In the genomic region with DNA sequence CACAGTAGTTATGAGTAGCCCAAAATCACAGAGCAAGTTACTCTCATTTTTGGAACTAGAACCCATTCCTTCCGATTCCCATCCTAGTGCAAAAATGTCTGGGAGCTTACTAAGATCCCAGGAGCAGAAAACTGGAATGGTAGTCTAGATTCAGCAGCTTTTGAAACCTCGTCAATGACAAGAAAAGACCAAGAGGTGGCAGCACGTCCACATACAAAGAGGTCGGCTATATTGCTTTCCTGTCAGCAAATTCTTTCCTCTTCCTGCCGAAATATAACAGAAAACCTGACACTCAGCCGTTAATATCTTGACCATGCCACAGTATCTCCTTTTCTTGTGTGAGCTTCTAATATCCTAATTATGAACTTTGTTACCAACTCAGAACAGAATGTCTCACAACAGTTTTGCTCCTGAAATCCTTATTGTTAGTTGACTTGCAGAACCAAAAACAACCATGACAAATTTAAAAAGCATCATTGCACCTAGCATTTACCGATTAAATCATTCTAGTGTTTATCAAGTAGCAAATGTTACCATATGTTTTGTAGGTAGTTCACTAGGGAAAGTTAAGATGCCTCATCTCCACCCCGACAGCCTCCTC, we compare ENCODE assay signal across 8 cellular contexts.
DNase-seq lines count a peak whose midpoint lies in the region; ATAC-seq, FAIRE-seq and TF ChIP-seq lines count a peak whose summit lies in the region.

No MANE protein-coding gene starts in this region.

- H3K9me3 ChIP-seq in OCI-LY3 (ENCODE audit: insufficient read depth, low read length) (no peaks in the 10 kb centered on the region), kidney (ENCODE audit: control insufficient read depth in 1 of 2, low read length in 2 of 2) (no peaks in the 10 kb centered on the region), suprapubic skin (no peaks in the 10 kb centered on the region)

- intact Hi-C loops in kidney (cut with DNase I): loop anchor here (5.0 kb wide), 1 partner anchor 411 kb away; no protein-coding TSS in a partner anchor

- H3K27ac ChIP-seq in OCI-LY3 (ENCODE audit: low read length): no peak overlapping the region
- H3K27ac ChIP-seq in kidney (ENCODE audit: low read depth in 2 of 2, low read length in 2 of 2): no peak overlapping the region
- H3K27ac ChIP-seq in suprapubic skin: no peak overlapping the region

- H3K36me3 ChIP-seq in OCI-LY3 (replicated peaks; ENCODE audit: low read depth, low read length): no peaks in the 10 kb centered on the region
- no peaks in the 10 kb centered on the region for H3K36me3 ChIP-seq in bronchial epithelial cell (ENCODE audit: control insufficient read depth, insufficient read depth, low read length)
- no peaks in the 10 kb centered on the region for H3K36me3 ChIP-seq in kidney (ENCODE audit: control insufficient read depth in 1 of 2, insufficient read depth in 2 of 2, low read length in 2 of 2)
- H3K36me3 ChIP-seq in suprapubic skin: no peaks in the 10 kb centered on the region

- H3K4me3 ChIP-seq in OCI-LY3 (ENCODE audit: low read length) (peak overlapping the region; percentile 33), bronchial epithelial cell (ENCODE audit: low read depth, low read length) (no peak overlapping the region), kidney (ENCODE audit: low read length in 2 of 2) (no peak overlapping the region), suprapubic skin (no peak overlapping the region)

- TF ChIP-seq EP300 in suprapubic skin (IDR thresholded peaks at IDR 0.05): no peak

- H3K4me1 ChIP-seq in OCI-LY3 (ENCODE audit: low read length) (peaks cover 29% of the 10 kb centered on the region), kidney (ENCODE audit: control insufficient read depth in 1 of 2, insufficient read depth in 1 of 2, low read depth in 1 of 2, low read length in 2 of 2) (no peaks in the 10 kb centered on the region), suprapubic skin (peaks cover 5% of the 10 kb centered on the region)

- H3K9ac ChIP-seq in OCI-LY3 (ENCODE audit: low read length): no peak overlapping the region
- no peak overlapping the region for H3K9ac ChIP-seq in kidney (ENCODE audit: low read length in 2 of 2)

- WGBS in suprapubic skin: 17% methylated on average over 8 of the region's 8 CpGs

- H3K27me3 ChIP-seq in OCI-LY3 (ENCODE audit: low read depth, low read length): no peaks in the 10 kb centered on the region
- H3K27me3 ChIP-seq in bronchial epithelial cell (ENCODE audit: control insufficient read depth, insufficient read depth, low read length): no peaks in the 10 kb centered on the region
- peaks cover 8% of the 10 kb centered on the region for H3K27me3 ChIP-seq in suprapubic skin

- FAIRE-seq in bronchial epithelial cell (lab: Jason Lieb, UNC) (no peak), kidney (lab: Jason Lieb, UNC) (peak; percentile 33)

- no peak for ATAC-seq in HG03565 (IDR thresholded peaks at IDR 0.05; ENCODE audit: unreplicated experiment)

- peak overlapping the region; percentile 37 for H2AFZ ChIP-seq in OCI-LY3 (ENCODE audit: low read depth, low read length)

- TF ChIP-seq CTCF in GM12874 (IDR thresholded peaks at IDR 0.05; ENCODE audit: insufficient read depth, low read depth, low read length) (peak; percentile 61), OCI-LY3 (IDR thresholded peaks at IDR 0.05; ENCODE audit: low read depth, low read length) (peak; percentile 94), bronchial epithelial cell (IDR thresholded peaks at IDR 0.05; ENCODE audit: insufficient read depth, low read length, severe bottlenecking) (peak; percentile 74), kidney (IDR thresholded peaks at IDR 0.05; ENCODE audit: borderline replicate concordance, extremely low read depth, insufficient read depth) (peak; percentile 75), suprapubic skin (IDR thresholded peaks at IDR 0.05) (peak; percentile 38 to 52)

- H4K20me1 ChIP-seq in OCI-LY3 (ENCODE audit: insufficient read depth, low read length): no peaks in the 10 kb centered on the region

- peak overlapping the region; percentile 68 for H3K4me2 ChIP-seq in OCI-LY3 (ENCODE audit: low read length)

- TF ChIP-seq POLR2A in suprapubic skin (IDR thresholded peaks at IDR 0.05): no peak

- H3K79me2 ChIP-seq in OCI-LY3 (ENCODE audit: low read length): no peaks in the 10 kb centered on the region

- DNase-seq in Ammon's horn (ENCODE audit: low spot score): peak; percentile 79
- DNase-seq in HS-27A (ENCODE audit: low read depth): peak; percentile 14
- DNase-seq in bronchial epithelial cell (ENCODE audit: low read depth): peak; percentile 69
- no peak for DNase-seq in kidney
- no peak for DNase-seq in suprapubic skin (ENCODE audit: low spot score in 2 of 2)

Comparison
In these comparisons a context has a peak if more than half of its experiments do, and no peak if none do; other contexts are left out.
1. DNase-seq: peak in Ammon's horn (single experiment), HS-27A (single experiment) and bronchial epithelial cell (single experiment); none in kidney (single experiment) and suprapubic skin (0 of 2).
2. Peak in every context shown above with its lines, with median percentiles within 50 percentile points of each other: CTCF ChIP-seq.